29 cellular contexts compared by ENCODE assay signal in genomic region chrX:132590350-132591026, GRCh38.
"Had no signal": no experiment of that assay in that cellular context is flagged by ENCODE, and none has a peak within 500 bp of the region (broad histone marks: within the 10 kb centered on the region; RNA-seq: fewer than 3 reads in every experiment).

No MANE protein-coding gene starts in this region.

- ATAC-seq: activated CD8-positive, alpha-beta T cell treated with anti-CD3 and anti-CD28 coated beads for 36 hours; activated naive CD8-positive, alpha-beta T cell treated with anti-CD3 and anti-CD28 coated beads, Interleukin-2, amount 50 U/mL, for 24 hours; activated T-cell treated with anti-CD3 and anti-CD28 coated beads, Interleukin-2, amount 50 U/mL, for 4 hours had no signal

- H3K9me3 ChIP-seq: ascending aorta had no signal

- H3K27ac ChIP-seq: ascending aorta, cardiac muscle cell, WERI-Rb-1 had no signal

- H3K4me3 ChIP-seq: ascending aorta, cardiac muscle cell had no signal

- H3K4me1 ChIP-seq: ascending aorta had no signal

- FAIRE-seq: bronchial epithelial cell had no signal

- H3K36me3 ChIP-seq: ascending aorta, cardiac muscle cell, WERI-Rb-1 had no signal

- DNase-seq: activated B cell treated with CpG ODN at 0.5 μM for 24 hours; activated CD4-positive, alpha-beta memory T cell treated with anti-CD3 and anti-CD28 coated beads for 36 hours; activated CD4-positive, alpha-beta T cell treated with anti-CD3 and anti-CD28 coated beads for 4 hours; activated CD4-positive, alpha-beta T cell treated with anti-CD3 and anti-CD28 coated beads, Interleukin-2, amount 10 ng/mL, durations not matched to agents 24 days and 14 days; activated CD4-positive, alpha-beta T cell treated with anti-CD3 and anti-CD28 coated beads, Interleukin-2, amount 50 U/mL, for 1 hour; activated CD4-positive, alpha-beta T cell treated with anti-CD3 and anti-CD28 coated beads, Interleukin-2, amount 50 U/mL, for 4 hours; activated CD4-positive, CD25-positive, alpha-beta regulatory T cell treated with anti-CD3 and anti-CD28 coated beads, Interleukin-2, amount 50 U/mL, for 72 hours; activated CD8-positive, alpha-beta memory T cell treated with anti-CD3 and anti-CD28 coated beads, Interleukin-2, amount 50 U/mL, for 4 hours; activated CD8-positive, alpha-beta T cell treated with anti-CD3 and anti-CD28 coated beads for 36 hours; activated effector memory CD4-positive, alpha-beta T cell treated with Interleukin-2 at 50 U/mL for 16 hours; activated gamma-delta T cell; activated naive CD4-positive, alpha-beta T cell treated with anti-CD3 and anti-CD28 coated beads, Interleukin-2, amount 10 ng/mL, durations not matched to agents 7 days and 5 days; activated naive CD4-positive, alpha-beta T cell treated with Interleukin-2 at 50 U/mL for 16 hours; activated naive CD8-positive, alpha-beta T cell treated with anti-CD3 and anti-CD28 coated beads, Interleukin-2, amount 10 ng/mL, durations not matched to agents 7 days and 5 days; activated naive CD8-positive, alpha-beta T cell treated with anti-CD3 and anti-CD28 coated beads, Interleukin-2, amount 50 U/mL, for 24 hours; activated T-cell treated with anti-CD3 and anti-CD28 coated beads for 4 hours; activated T-cell treated with anti-CD3 and anti-CD28 coated beads, Interleukin-2, amount 50 U/mL, for 1 hour; activated T-cell treated with anti-CD3 and anti-CD28 coated beads, Interleukin-2, amount 50 U/mL, for 4 hours; amygdala; anterior cingulate cortex; caudate nucleus; cerebellar nuclear complex; T-helper 1 cell; T-helper 2 cell; T-helper 9 cell; WERI-Rb-1 had no signal

- H3K27me3 ChIP-seq: ascending aorta, cardiac muscle cell had no signal
